In genomic region chr3:63654246-63654645, GRCh38 we compare ENCODE assay signal across 23 cellular contexts. TPM values are rescaled to one million over a fixed set of nuclear protein-coding genes. Genes with fewer than 3 reads are reported as not detected.
A peak's percentile ranks its signal among the peaks of the same experiment; 100 is the strongest.
DNase-seq lines count a peak whose midpoint lies in the region; ATAC-seq, FAIRE-seq and TF ChIP-seq lines count a peak whose summit lies in the region.
"Had no signal": no experiment of that assay in that cellular context is flagged by ENCODE, and none has a peak within 500 bp of the region (broad histone marks: within the 10 kb centered on the region; RNA-seq: fewer than 3 reads in every experiment).

No MANE protein-coding gene starts in this region.

- ATAC-seq in HG02610 (IDR thresholded peaks at IDR 0.05; ENCODE audit: unreplicated experiment) (no peak), GM21576 (IDR thresholded peaks at IDR 0.05; ENCODE audit: unreplicated experiment) (no peak)

- peaks cover 20% of the 10 kb centered on the region for H3K4me1 Mint-ChIP-seq in astrocyte (ENCODE audit: low read depth, unreplicated experiment)
- H3K4me1 Mint-ChIP-seq: CD8-positive, alpha-beta memory T cell had no signal

- H3K4me3 ChIP-seq in astrocyte (ENCODE audit: insufficient read depth, low read depth, low read length) = no peak overlapping the region
- H3K4me3 ChIP-seq: BLaER1 treated with 17β-estradiol and CSF1 and Interleukin-3, amounts not matched to agents 10 nM and 100 nM; SJCRH30 had no signal

- no peak overlapping the region for H3K4me2 ChIP-seq in astrocyte (ENCODE audit: low read length)
- H3K4me2 ChIP-seq: BLaER1 treated with 17β-estradiol and CSF1 and Interleukin-3, amounts not matched to agents 10 nM and 100 nM had no signal

- no peak for TF ChIP-seq CTCF in astrocyte (IDR thresholded peaks at IDR 0.05; ENCODE audit: insufficient read depth, low read depth, low read length)

- peak overlapping the region; percentile 89 for H3K27ac ChIP-seq in astrocyte (ENCODE audit: low read depth, low read length)
- H3K27ac ChIP-seq: BLaER1 treated with 17β-estradiol and CSF1 and Interleukin-3, amounts not matched to agents 10 nM and 100 nM; HL-60; SJCRH30 had no signal

- H3K9ac ChIP-seq in astrocyte (ENCODE audit: low read length) = no peak overlapping the region
- H3K9ac ChIP-seq: BLaER1 treated with 17β-estradiol and CSF1 and Interleukin-3, amounts not matched to agents 10 nM and 100 nM had no signal

- H3K9me3 Mint-ChIP-seq in astrocyte (ENCODE audit: unreplicated experiment) = peaks cover 1% of the 10 kb centered on the region

- H2AFZ ChIP-seq in astrocyte (ENCODE audit: low read depth, low read length) = no peak overlapping the region

- H3K27me3 ChIP-seq in astrocyte (ENCODE audit: insufficient read depth, low read length) = no peaks in the 10 kb centered on the region
- H3K27me3 ChIP-seq: BLaER1 treated with 17β-estradiol and CSF1 and Interleukin-3, amounts not matched to agents 10 nM and 100 nM; SJCRH30 had no signal

- DNase-seq in HT1080 (ENCODE audit: low read depth) = peak; percentile 41
- DNase-seq in astrocyte (ENCODE audit: low read depth) = peak; percentile 73
- DNase-seq in kidney tubule cell (ENCODE audit: low spot score) = peak; percentile 70
- DNase-seq in DMS79 (lab: John Stamatoyannopoulos, UW) = no peak
- no peak for DNase-seq in stimulated activated naive CD4-positive, alpha-beta T cell (lab: John Stamatoyannopoulos, UW)
- DNase-seq: CD8-positive, alpha-beta memory T cell; DND-41; GDM1; NCI-H1417; NCI-H1930; NCI-H446; NK-92 treated with Interleukin-12 subunit alpha and Interleukin-12 subunit beta, amount 100 ng/mL, for 24 hours; OCI-M1; SJCRH30; SW 1271 had no signal

- no peaks in the 10 kb centered on the region for H3K27me3 Mint-ChIP-seq in astrocyte (ENCODE audit: low read depth, unreplicated experiment)

- H3K79me2 ChIP-seq in astrocyte (ENCODE audit: insufficient read depth, low read length) = no peaks in the 10 kb centered on the region

- H3K27ac Mint-ChIP-seq in astrocyte (ENCODE audit: unreplicated experiment) = peak overlapping the region; percentile 43
- H3K27ac Mint-ChIP-seq: CD8-positive, alpha-beta memory T cell had no signal

- H4K20me1 ChIP-seq in astrocyte (ENCODE audit: insufficient read depth, low read length) = no peaks in the 10 kb centered on the region
- H4K20me1 ChIP-seq: BLaER1 treated with 17β-estradiol and CSF1 and Interleukin-3, amounts not matched to agents 10 nM and 100 nM had no signal

- no peaks in the 10 kb centered on the region for H3K36me3 ChIP-seq in astrocyte (ENCODE audit: insufficient read depth, low read length)
- H3K36me3 ChIP-seq: BLaER1 treated with 17β-estradiol and CSF1 and Interleukin-3, amounts not matched to agents 10 nM and 100 nM; SJCRH30 had no signal

- H3K36me3 Mint-ChIP-seq in astrocyte (ENCODE audit: low read depth, unreplicated experiment) = no peaks in the 10 kb centered on the region
- H3K36me3 Mint-ChIP-seq: CD8-positive, alpha-beta memory T cell had no signal

- H3K4me3 Mint-ChIP-seq in astrocyte (ENCODE audit: unreplicated experiment) = no peak overlapping the region
- H3K4me3 Mint-ChIP-seq: CD8-positive, alpha-beta memory T cell had no signal

- no peak for FAIRE-seq in astrocyte (lab: Jason Lieb, UNC)
- FAIRE-seq: D721Med, GM12891 had no signal

- H3K9me3 ChIP-seq in astrocyte (ENCODE audit: insufficient read depth, low read depth, low read length) = no peaks in the 10 kb centered on the region
- H3K9me3 ChIP-seq: BLaER1 treated with 17β-estradiol and CSF1 and Interleukin-3, amounts not matched to agents 10 nM and 100 nM; SJCRH30 had no signal

- peaks cover 37% of the 10 kb centered on the region for H3K4me1 ChIP-seq in astrocyte (ENCODE audit: insufficient read depth, low read length)
- H3K4me1 ChIP-seq: BLaER1 treated with 17β-estradiol and CSF1 and Interleukin-3, amounts not matched to agents 10 nM and 100 nM; SJCRH30 had no signal

RNA-seq across cellular contexts. Expression of gene SNTN, which starts 1.8 kb away (rescaled TPM):
- total RNA-seq in HT1080 (2014; rRNA removed; shearing (Covaris generic)) = not detected in 2 replicates
- polyA plus RNA-seq in HT1080 (2015; cell fraction: cytosol; rRNA removed) = not detected in 2 replicates
- polyA plus RNA-seq in HT1080 (2015; cell fraction: nucleus; rRNA removed) = 0.12 TPM in 1 of 2 replicates, not detected in the other
- total RNA-seq in astrocyte = not detected in 2 replicates
- total RNA-seq: CD8-positive, alpha-beta memory T cell; H4; SJCRH30 had no signal
- polyA plus RNA-seq: AG04450; CD8-positive, alpha-beta memory T cell had no signal

Comparison
In these comparisons a context has a peak if more than half of its experiments do, and no peak if none do; other contexts are left out.
1. DNase-seq: peak in HT1080 (single experiment), astrocyte (single experiment) and kidney tubule cell (single experiment); none in DMS79 (single experiment) and stimulated activated naive CD4-positive, alpha-beta T cell (0 of 6).